In the genomic region with DNA sequence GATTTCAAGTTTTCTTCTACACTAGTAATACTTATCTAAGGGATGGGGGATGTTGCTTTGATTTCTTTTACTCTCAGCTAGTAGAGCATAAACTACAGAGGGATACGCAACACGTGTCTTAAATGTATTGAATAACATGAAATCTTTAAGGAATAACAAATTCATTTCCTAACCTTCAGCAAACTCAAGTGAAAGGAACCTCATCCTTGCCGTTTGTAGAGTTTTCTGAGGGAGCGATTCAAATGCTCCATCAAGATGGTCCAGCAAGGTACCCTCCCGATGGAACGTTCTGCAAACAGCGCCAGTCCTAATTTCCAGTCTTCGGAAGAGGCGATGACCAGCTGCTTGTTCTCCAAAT, we compare ENCODE assay signal across 8 cellular contexts.
"Had no signal": no experiment of that assay in that cellular context is flagged by ENCODE, and none has a peak within 500 bp of the region (broad histone marks: within the 10 kb centered on the region; RNA-seq: fewer than 3 reads in every experiment).

No MANE protein-coding gene starts in this region.

- H3K4me1 ChIP-seq: vagina had no signal

- H3K36me3 ChIP-seq: ascending aorta, tibial artery, vagina had no signal

- H3K9me3 Mint-ChIP-seq: activated naive CD4-positive, alpha-beta T cell treated with anti-CD3 and anti-CD28 coated beads for 36 hours had no signal

- H3K79me2 ChIP-seq: hepatocyte had no signal

- H3K27ac ChIP-seq: hepatocyte, skin epidermis, tibial artery, vagina had no signal

- H3K27ac Mint-ChIP-seq: activated naive CD4-positive, alpha-beta T cell treated with anti-CD3 and anti-CD28 coated beads for 36 hours; naive B cell; stimulated activated naive B cell treated with anti-CD40 and anti-IgM and Interleukin-4, amounts not matched to agents 10 μg/mL and 1 μg/mL and 100 μg/mL, for 72 hours had no signal

- H3K4me2 ChIP-seq: hepatocyte had no signal

- H2AFZ ChIP-seq: hepatocyte had no signal

- H3K27me3 ChIP-seq: ascending aorta, tibial artery, vagina had no signal

- H3K9me3 ChIP-seq: ascending aorta, tibial artery, vagina had no signal

- H3K4me3 Mint-ChIP-seq: activated naive CD4-positive, alpha-beta T cell treated with anti-CD3 and anti-CD28 coated beads for 36 hours; naive B cell; stimulated activated naive B cell treated with anti-CD40 and anti-IgM and Interleukin-4, amounts not matched to agents 10 μg/mL and 1 μg/mL and 100 μg/mL, for 72 hours had no signal

- H3K4me3 ChIP-seq: hepatocyte, skin epidermis, vagina had no signal
